Comparison of ENCODE assay signal across 1 cellular context in genomic region chr3:160756907-160757623, GRCh38.
A peak's percentile ranks its signal among the peaks of the same experiment; 100 is the strongest.
TF ChIP-seq lines count a peak whose summit lies in the region.

No MANE protein-coding gene starts in this region.

TF ChIP-seq in HepG2, 621 proteins besides CTCF, POLR2A, EP300 and RAD21 (continued from another document):
- no peak for TF ChIP-seq LRRFIP1 (CRISPR knock-in tag; conservative IDR thresholded peaks at IDR 0.05)
- TF ChIP-seq MAFG (CRISPR knock-in tag; IDR thresholded peaks at IDR 0.05), result no peak
- TF ChIP-seq, protein P1, sequence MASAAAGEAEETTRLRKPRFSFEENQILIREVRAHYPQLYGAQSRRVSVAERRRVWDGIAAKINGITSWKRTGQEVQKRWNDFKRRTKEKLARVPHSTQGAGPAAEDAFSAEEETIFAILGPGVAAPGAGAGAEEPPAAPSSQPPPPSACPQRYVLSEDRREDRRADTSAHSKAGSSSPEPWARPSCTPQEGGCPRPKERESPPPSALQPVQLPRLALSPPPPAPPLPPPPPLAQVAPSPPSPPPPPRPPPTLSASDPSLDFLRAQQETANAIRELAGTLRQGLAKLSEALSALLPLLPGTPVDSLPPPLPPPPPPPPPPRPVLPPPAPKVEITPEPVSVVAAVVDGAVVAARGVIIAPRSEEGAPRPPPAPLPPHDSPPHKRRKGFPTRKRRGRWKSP (CRISPR knock-in tag; IDR thresholded peaks at IDR 0.05), result 0 out of 2 replicates have a peak, but pooled peaks have one; percentile 9
- TF ChIP-seq REPIN1 (CRISPR knock-in tag; IDR thresholded peaks at IDR 0.05; ENCODE audit: borderline replicate concordance, low read depth), result no peak
